Comparison of ENCODE assay signal across 11 cellular contexts in the genomic region with DNA sequence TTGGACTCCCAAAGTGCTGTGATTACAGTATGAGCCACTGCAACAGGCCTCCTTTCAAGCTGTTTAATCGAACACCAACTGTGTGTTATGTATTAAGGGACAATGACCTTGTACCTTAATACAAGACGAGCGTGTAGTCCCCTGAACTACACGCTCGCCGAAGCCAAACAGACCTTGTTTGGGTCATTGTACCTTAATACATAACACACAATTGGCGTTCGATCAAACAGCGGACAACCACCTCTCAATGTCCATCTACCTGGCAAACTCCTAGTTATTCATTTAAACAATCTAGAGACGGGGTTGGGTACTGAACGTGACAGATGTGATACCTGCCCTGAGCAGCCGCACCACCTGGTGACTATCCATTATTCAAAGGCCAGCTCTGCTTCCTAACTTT. TPM values are rescaled to one million over a fixed set of nuclear protein-coding genes. Genes with fewer than 3 reads are reported as not detected.
DNase-seq lines count a peak whose midpoint lies in the region; ATAC-seq, FAIRE-seq and TF ChIP-seq lines count a peak whose summit lies in the region.
"Had no signal": no experiment of that assay in that cellular context is flagged by ENCODE, and none has a peak within 500 bp of the region (broad histone marks: within the 10 kb centered on the region; RNA-seq: fewer than 3 reads in every experiment).

No MANE protein-coding gene starts in this region.

- H3K27ac Mint-ChIP-seq in activated naive CD4-positive, alpha-beta T cell treated with anti-CD3 and anti-CD28 coated beads, Interleukin-2, amount 50 U/mL, for 24 hours, result peak overlapping the region; percentile 81
- H3K27ac Mint-ChIP-seq in memory B cell, result peak overlapping the region; percentile 81

- in situ Hi-C loops in GM12878 (cut with MboI), result no loop called here

- peak overlapping the region; percentile 80; the same call in 1 of the 2 replicates for H3K9ac ChIP-seq in GM12878 (ENCODE audit: control insufficient read depth, insufficient read depth, low read length)

- TF ChIP-seq CTCF in GM12878 (IDR thresholded peaks at IDR 0.05 in 2 of 3, conservative IDR thresholded peaks at IDR 0.05 in 1 of 3; ENCODE audit: control insufficient read depth in 2 of 3, extremely low read depth in 1 of 3, insufficient read depth in 1 of 3, low read depth in 3 of 3, low read length in 3 of 3) (no peak), upper lobe of right lung (IDR thresholded peaks at IDR 0.05) (no peak)

- peaks cover 12% of the 10 kb centered on the region for H3K36me3 Mint-ChIP-seq in activated naive CD4-positive, alpha-beta T cell treated with anti-CD3 and anti-CD28 coated beads, Interleukin-2, amount 50 U/mL, for 24 hours
- peaks cover 27% of the 10 kb centered on the region for H3K36me3 Mint-ChIP-seq in memory B cell

- no peak for TF ChIP-seq EP300 in GM12878 (IDR thresholded peaks at IDR 0.05; ENCODE audit: borderline replicate concordance in 1 of 2, control insufficient read depth in 1 of 2, low read depth in 2 of 2, low read length in 2 of 2)

- peaks cover 79% of the 10 kb centered on the region for H3K79me2 ChIP-seq in GM12878 (ENCODE audit: control insufficient read depth, insufficient read depth, low read length)

- H3K4me3 Mint-ChIP-seq in activated naive CD4-positive, alpha-beta T cell treated with anti-CD3 and anti-CD28 coated beads, Interleukin-2, amount 50 U/mL, for 24 hours, result peak overlapping the region; percentile 95
- peak overlapping the region; percentile 95 for H3K4me3 Mint-ChIP-seq in memory B cell

- H3K27me3 ChIP-seq in GM12878 (replicated peaks in 1 of 2; ENCODE audit: control insufficient read depth in 2 of 2, insufficient read depth in 2 of 2, low read length in 1 of 2), result no peaks in the 10 kb centered on the region
- H3K27me3 ChIP-seq in upper lobe of right lung, result no peaks in the 10 kb centered on the region

- no peaks in the 10 kb centered on the region for H3K9me3 Mint-ChIP-seq in activated naive CD4-positive, alpha-beta T cell treated with anti-CD3 and anti-CD28 coated beads, Interleukin-2, amount 50 U/mL, for 24 hours
- H3K9me3 Mint-ChIP-seq in memory B cell, result no peaks in the 10 kb centered on the region

- DNase-seq in activated naive CD4-positive, alpha-beta T cell treated with Interleukin-2 at 50 U/mL for 16 hours, result no peak
- DNase-seq in GM12878 (ENCODE audit: low read depth, low spot score) (no peak), memory B cell (ENCODE audit: low spot score in 2 of 2) (no peak), upper lobe of right lung (no peak), epidermal melanocyte (ENCODE audit: insufficient read length, low spot score) (no peak), superior temporal gyrus (ENCODE audit: extremely low spot score) (no peak), urothelium cell line (ENCODE audit: low spot score) (no peak)
- DNase-seq: DMS 273 treated with DMSO at 0.1 percent for 48 hours, kidney glomerular epithelial cell, T-helper 9 cell had no signal

- H3K4me3 ChIP-seq in GM12878 (peak overlapping the region; percentile 99), upper lobe of right lung (peak overlapping the region; percentile 90)

- H3K36me3 ChIP-seq in GM12878 (ENCODE audit: control insufficient read depth in 2 of 2, insufficient read depth in 2 of 2, low read length in 1 of 2) (peaks cover 13 to 14% of the 10 kb centered on the region in 2 experiments; a peak in 3 of 4 replicates), upper lobe of right lung (peaks cover 26% of the 10 kb centered on the region)

- peak overlapping the region; percentile 91 for H3K4me2 ChIP-seq in GM12878 (ENCODE audit: control insufficient read depth, insufficient read depth)

- intact Hi-C loops in GM12878 (cut with micrococcal nuclease; ENCODE audit: unreplicated experiment), result loop anchor here (5.0 to 10.0 kb wide), 2 partner anchors 81 to 96 kb away; no protein-coding TSS in a partner anchor
- intact Hi-C loops in upper lobe of right lung (cut with DNase I), result no loop called here

- peaks cover 8% of the 10 kb centered on the region; the same call in 1 of the 2 replicates for H3K4me1 ChIP-seq in GM12878 (ENCODE audit: control insufficient read depth, insufficient read depth, low read length)
- H3K4me1 ChIP-seq in upper lobe of right lung, result peaks cover 31% of the 10 kb centered on the region

- ATAC-seq in GM12878 (no peak), memory B cell (ENCODE audit: low read depth) (no peak), upper lobe of right lung (no peak)

- 73% methylated on average over 12 of the region's 12 CpGs for WGBS in GM12878 (ENCODE audit: insufficient coverage, insufficient replicate concordance, low lambda C conversion rate, missing lambda C conversion rate)

- CTCF ChIA-PET in GM12878 (lab: Yijun Ruan, JAX), result no interaction called here

- peaks cover 50% of the 10 kb centered on the region for H3K4me1 Mint-ChIP-seq in activated naive CD4-positive, alpha-beta T cell treated with anti-CD3 and anti-CD28 coated beads, Interleukin-2, amount 50 U/mL, for 24 hours
- H3K4me1 Mint-ChIP-seq in memory B cell, result peaks cover 43% of the 10 kb centered on the region

- FAIRE-seq in GM12878 (lab: Jason Lieb, UNC) (no peak), urothelium cell line (lab: Jason Lieb, UNC) (no peak)

- no TSS peak for BruUV-seq in GM12878 (replicated peaks; lab: Mats Ljungman, UMichigan)

- POLR2A ChIA-PET in GM12878 (lab: Charles Lee), result interaction anchor here (0.6 to 6.1 kb wide), 3 partner anchors 46 to 97 kb away, joined by 3 to 72 read pairs (median 6); no protein-coding TSS in a partner anchor

- no peak for TF ChIP-seq POLR2A in GM12878 (IDR thresholded peaks at IDR 0.05; ENCODE audit: low read depth, low read length)

- H4K20me1 ChIP-seq in GM12878 (ENCODE audit: control insufficient read depth, insufficient read depth), result peaks cover 4% of the 10 kb centered on the region; the same call in 1 of the 2 replicates

- H3K27me3 Mint-ChIP-seq in activated naive CD4-positive, alpha-beta T cell treated with anti-CD3 and anti-CD28 coated beads, Interleukin-2, amount 50 U/mL, for 24 hours, result no peaks in the 10 kb centered on the region
- H3K27me3 Mint-ChIP-seq in memory B cell, result no peaks in the 10 kb centered on the region

- TF ChIP-seq RAD21 in GM12878 (IDR thresholded peaks at IDR 0.05; ENCODE audit: insufficient read depth, low read depth, low read length), result no peak

- SMC1A ChIA-PET in GM12878 (lab: Charles Lee; ENCODE audit: uncharacterized antibody, unreplicated experiment), result interaction anchor here (0.8 to 1.6 kb wide), 3 partner anchors 43 to 98 kb away, joined by 4 read pairs; no protein-coding TSS in a partner anchor

- H3K27ac ChIP-seq in GM12878 (ENCODE audit: control insufficient read depth, insufficient read depth), result peak overlapping the region; percentile 68
- H3K27ac ChIP-seq in upper lobe of right lung, result no peak overlapping the region

- H2AFZ ChIP-seq in GM12878 (ENCODE audit: control insufficient read depth, low read depth, low read length), result no peak overlapping the region

- H3K9me3 ChIP-seq in GM12878 (replicated peaks; ENCODE audit: control insufficient read depth, insufficient read depth, low read length) (no peaks in the 10 kb centered on the region; the same call in 2 of the 3 replicates), upper lobe of right lung (no peaks in the 10 kb centered on the region)

- RAD21 ChIA-PET in GM12878 (lab: Charles Lee; ENCODE audit: unreplicated experiment), result interaction anchor here (1.2 kb wide), 1 partner anchor 17 kb away, joined by 3 read pairs; no protein-coding TSS in a partner anchor

RNA-seq across cellular contexts. Expression of a gene that starts 1.3 kb away (rescaled TPM):
- total RNA-seq in GM12878 (2013; cell fraction: nucleolus; rRNA removed), result 47.2 and 55.4 TPM in 2 replicates
- total RNA-seq in GM12878 (2014; rRNA removed) (3.6 and 4.9 TPM in 2 replicates), GM12878 (2014; rRNA removed; fragmentation: Illumina TruSeq; extraction: Trizol) (6.8 and 7.2 TPM in 2 replicates), GM12878 (2021) (57.5 and 65.3 TPM in 2 replicates), upper lobe of right lung (41.9 TPM)
- polyA plus RNA-seq in GM12878 (2011; ENCODE audit: low read depth), result 13.6 TPM
- polyA plus RNA-seq in GM12878 (2011; rRNA removed) (3.2 and 5.1 TPM in 2 replicates), GM12878 (2014; fragmentation: Illumina TruSeq; extraction: Trizol) (3.5 and 17.6 TPM in 2 replicates), GM12878 (2014; fragmentation: Nextera tagmentation; extraction: Ambion mirVana) (1 to 10 TPM in 1 of 2 experiments, under 1 TPM in 1; 0.66 to 1.7 TPM), GM12878 (2014; rRNA removed) (24.0 and 42.2 TPM in 2 replicates), GM12878 (2016; fragmentation: Nextera tagmentation; extraction: Ambion mirVana) (10 to 100 TPM; 47.1 to 49.4 TPM)
- 7.8 and 8.6 TPM in 2 replicates for polyA plus RNA-seq in GM12878 (2011; cell fraction: cytosol; rRNA removed)
- 45.6 and 76.2 TPM in 2 replicates for polyA plus RNA-seq in GM12878 (2011; cell fraction: nucleus; rRNA removed)
- 34.7 and 37.6 TPM in 2 replicates for polyA plus RNA-seq in GM12878 (2012)
- 4.5 and 8.6 TPM in 2 replicates for polyA minus RNA-seq in GM12878 (2011; rRNA and poly(A)+ RNA removed)
- polyA minus RNA-seq in GM12878 (2011; cell fraction: cytosol; rRNA and poly(A)+ RNA removed), result 9.5 and 14.8 TPM in 2 replicates
- polyA minus RNA-seq in GM12878 (2011; cell fraction: nucleus; rRNA and poly(A)+ RNA removed), result 15.5 and 27.3 TPM in 2 replicates

RNA-seq across cellular contexts. Expression of a gene that starts 31.3 kb away (rescaled TPM):
- total RNA-seq in GM12878 (2013; cell fraction: nucleolus; rRNA removed), result 130 and 131 TPM in 2 replicates
- 24.7 and 26.5 TPM in 2 replicates for total RNA-seq in GM12878 (2014; rRNA removed)
- total RNA-seq in GM12878 (2014; rRNA removed; fragmentation: Illumina TruSeq; extraction: Trizol), result 20.1 and 20.4 TPM in 2 replicates
- 30.9 and 33.7 TPM in 2 replicates for total RNA-seq in GM12878 (2021)
- polyA plus RNA-seq in GM12878 (2011; ENCODE audit: low read depth), result 23.4 TPM
- polyA plus RNA-seq in GM12878 (2011; rRNA removed), result 28.7 and 37.7 TPM in 2 replicates
- polyA plus RNA-seq in GM12878 (2011; cell fraction: cytosol; rRNA removed), result 42.7 and 47.6 TPM in 2 replicates
- polyA plus RNA-seq in GM12878 (2011; cell fraction: nucleus; rRNA removed), result 45.6 and 46.8 TPM in 2 replicates
- 32.1 and 35.8 TPM in 2 replicates for polyA plus RNA-seq in GM12878 (2012)
- 20.5 and 23.8 TPM in 2 replicates for polyA plus RNA-seq in GM12878 (2014; fragmentation: Illumina TruSeq; extraction: Trizol)
- polyA plus RNA-seq in GM12878 (2014; fragmentation: Nextera tagmentation; extraction: Ambion mirVana), result 10 to 100 TPM; 11.3 to 15.1 TPM
- 19.6 and 26.7 TPM in 2 replicates for polyA plus RNA-seq in GM12878 (2014; rRNA removed)
- 10 to 100 TPM; 12.6 to 20.0 TPM for polyA plus RNA-seq in GM12878 (2016; fragmentation: Nextera tagmentation; extraction: Ambion mirVana)
- polyA minus RNA-seq in GM12878 (2011; rRNA and poly(A)+ RNA removed), result 96.4 and 132 TPM in 2 replicates
- 29.0 and 31.5 TPM in 2 replicates for polyA minus RNA-seq in GM12878 (2011; cell fraction: cytosol; rRNA and poly(A)+ RNA removed)
- 27.3 and 43.1 TPM in 2 replicates for polyA minus RNA-seq in GM12878 (2011; cell fraction: nucleus; rRNA and poly(A)+ RNA removed)
- 51.2 TPM for total RNA-seq in upper lobe of right lung

RNA-seq across cellular contexts. Expression of a gene that starts 44.8 kb away (rescaled TPM):
- total RNA-seq in GM12878 (2013; cell fraction: nucleolus; rRNA removed), result 21.6 and 25.8 TPM in 2 replicates
- total RNA-seq in GM12878 (2014; rRNA removed) (2.0 and 2.1 TPM in 2 replicates), GM12878 (2014; rRNA removed; fragmentation: Illumina TruSeq; extraction: Trizol) (2.7 and 3.3 TPM in 2 replicates), GM12878 (2021) (3.1 and 3.8 TPM in 2 replicates), upper lobe of right lung (6.7 TPM)
- 0.84 TPM for polyA plus RNA-seq in GM12878 (2011; ENCODE audit: low read depth)
- polyA plus RNA-seq in GM12878 (2011; rRNA removed) (2.5 and 3.0 TPM in 2 replicates), GM12878 (2014; fragmentation: Illumina TruSeq; extraction: Trizol) (3.6 and 5.2 TPM in 2 replicates), GM12878 (2014; fragmentation: Nextera tagmentation; extraction: Ambion mirVana) (under 1 TPM; 0.26 to 0.31 TPM), GM12878 (2014; rRNA removed) (4.1 and 5.4 TPM in 2 replicates), GM12878 (2016; fragmentation: Nextera tagmentation; extraction: Ambion mirVana) (1 to 10 TPM; 3.9 to 4.0 TPM)
- 3.5 and 3.7 TPM in 2 replicates for polyA plus RNA-seq in GM12878 (2011; cell fraction: cytosol; rRNA removed)
- polyA plus RNA-seq in GM12878 (2011; cell fraction: nucleus; rRNA removed), result 8.7 and 9.7 TPM in 2 replicates
- 3.8 and 4.0 TPM in 2 replicates for polyA plus RNA-seq in GM12878 (2012)
- polyA minus RNA-seq in GM12878 (2011; rRNA and poly(A)+ RNA removed), result 1.3 and 2.3 TPM in 2 replicates
- polyA minus RNA-seq in GM12878 (2011; cell fraction: cytosol; rRNA and poly(A)+ RNA removed), result 2.5 and 3.3 TPM in 2 replicates
- 2.7 and 3.9 TPM in 2 replicates for polyA minus RNA-seq in GM12878 (2011; cell fraction: nucleus; rRNA and poly(A)+ RNA removed)

RNA-seq across cellular contexts. Expression of a gene that starts 45.0 kb away (rescaled TPM):
- not detected in 2 replicates for total RNA-seq in GM12878 (2013; cell fraction: nucleolus; rRNA removed)
- total RNA-seq in GM12878 (2014; rRNA removed) (0.11 TPM in 2 replicates), GM12878 (2014; rRNA removed; fragmentation: Illumina TruSeq; extraction: Trizol) (0.18 and 0.45 TPM in 2 replicates), GM12878 (2021) (0.19 TPM in 1 of 2 replicates, not detected in the other), upper lobe of right lung (not detected)
- polyA plus RNA-seq in GM12878 (2011; ENCODE audit: low read depth), result not detected
- polyA plus RNA-seq in GM12878 (2011; rRNA removed) (0.05 TPM in 1 of 2 replicates, not detected in the other), GM12878 (2014; fragmentation: Illumina TruSeq; extraction: Trizol) (0.35 and 0.43 TPM in 2 replicates), GM12878 (2014; fragmentation: Nextera tagmentation; extraction: Ambion mirVana) (under 1 TPM; 0.10 to 0.13 TPM), GM12878 (2014; rRNA removed) (0.12 and 0.14 TPM in 2 replicates), GM12878 (2016; fragmentation: Nextera tagmentation; extraction: Ambion mirVana) (under 1 TPM in 1 of 2 experiments, not detected in 1; 0.31 TPM)
- 0.06 TPM in 1 of 2 replicates, not detected in the other for polyA plus RNA-seq in GM12878 (2011; cell fraction: cytosol; rRNA removed)
- not detected in 2 replicates for polyA plus RNA-seq in GM12878 (2011; cell fraction: nucleus; rRNA removed)
- polyA plus RNA-seq in GM12878 (2012), result not detected in 2 replicates
- polyA minus RNA-seq in GM12878 (2011; rRNA and poly(A)+ RNA removed), result not detected in 2 replicates
- not detected in 2 replicates for polyA minus RNA-seq in GM12878 (2011; cell fraction: cytosol; rRNA and poly(A)+ RNA removed)
- polyA minus RNA-seq in GM12878 (2011; cell fraction: nucleus; rRNA and poly(A)+ RNA removed), result not detected in 2 replicates
